18 cellular contexts compared by ENCODE assay signal in genomic region chr16:9126609-9127008, GRCh38. TPM values are rescaled to one million over a fixed set of nuclear protein-coding genes. Genes with fewer than 3 reads are reported as not detected.
DNase-seq lines count a peak whose midpoint lies in the region; ATAC-seq, FAIRE-seq and TF ChIP-seq lines count a peak whose summit lies in the region.
"Had no signal": no experiment of that assay in that cellular context is flagged by ENCODE, and none has a peak within 500 bp of the region (broad histone marks: within the 10 kb centered on the region; RNA-seq: fewer than 3 reads in every experiment).

No MANE protein-coding gene starts in this region.

- H3K4ac ChIP-seq in H9 (ENCODE audit: low read depth, low read length) = no peak overlapping the region

- H2BK5ac ChIP-seq in H9 (ENCODE audit: insufficient read length, low read length) = no peak overlapping the region

- intact Hi-C loops in CD4-positive, alpha-beta memory T cell (cut with micrococcal nuclease) = loop anchor here (5.0 kb wide), 1 partner anchor 34 kb away; the partner anchor contains the start of gene HAPSTR1

- no peak for ATAC-seq in A549
- ATAC-seq in activated CD8-positive, alpha-beta T cell treated with anti-CD3 and anti-CD28 coated beads, Interleukin-2, amount 10 ng/mL, durations not matched to agents 7 days and 5 days = no peak
- no peak for ATAC-seq in HG02678 (IDR thresholded peaks at IDR 0.05; ENCODE audit: unreplicated experiment)

- H3K9me3 ChIP-seq in A549 (no peaks in the 10 kb centered on the region), mesodermal cell (ENCODE audit: control insufficient read depth, low read length) (no peaks in the 10 kb centered on the region), H9 (ENCODE audit: control insufficient read depth, low read depth, low read length) (no peaks in the 10 kb centered on the region)
- H3K9me3 ChIP-seq in CD4-positive, alpha-beta memory T cell (ENCODE audit: control insufficient read depth in 1 of 2, low read length in 2 of 2) = no peaks in the 10 kb centered on the region
- H3K9me3 ChIP-seq: Peyer's patch had no signal

- no peak overlapping the region for H2BK120ac ChIP-seq in H9 (ENCODE audit: low read depth, low read length, poor library complexity, severe bottlenecking)

- H3K4me1 ChIP-seq in A549 (peaks cover 73% of the 10 kb centered on the region), mesodermal cell (ENCODE audit: control insufficient read depth, insufficient read depth, low read length, poor library complexity, severe bottlenecking) (peaks cover 29% of the 10 kb centered on the region), H9 (ENCODE audit: insufficient read depth, low read length) (peaks cover 4% of the 10 kb centered on the region; the same call in 1 of the 2 replicates)
- H3K4me1 ChIP-seq in CD4-positive, alpha-beta memory T cell (ENCODE audit: insufficient read depth, low read length) = peaks cover 40% of the 10 kb centered on the region
- H3K4me1 ChIP-seq: neural progenitor cell had no signal

- POLR2A ChIA-PET in A549 (lab: Yijun Ruan, JAX) = interaction anchor here (1.5 kb wide), 1 partner anchor 258 kb away, joined by 5 read pairs; the partner anchor contains the start of gene CARHSP1
- POLR2A ChIA-PET in CD4-positive, alpha-beta memory T cell (lab: Charles Lee; ENCODE audit: partially characterized antibody) = interaction anchor here (0.6 to 1.7 kb wide), 4 partner anchors 8 to 165 kb away, joined by 3 to 12 read pairs (median 3); partner anchors contain the start of gene HAPSTR1
- POLR2A ChIA-PET in activated CD8-positive, alpha-beta T cell treated with anti-CD3 and anti-CD28 coated beads, Interleukin-2, amount 10 ng/mL, durations not matched to agents 7 days and 5 days (lab: Charles Lee) = interaction anchor here (1.3 kb wide), 1 partner anchor 11 kb away, joined by 3 read pairs; no protein-coding TSS in a partner anchor

- H3K9me3 Mint-ChIP-seq in CD4-positive, alpha-beta memory T cell = peaks cover 0 to 1% (median 0%) of the 10 kb centered on the region in 8 donors
- no peaks in the 10 kb centered on the region for H3K9me3 Mint-ChIP-seq in activated CD8-positive, alpha-beta T cell treated with anti-CD3 and anti-CD28 coated beads, Interleukin-2, amount 10 ng/mL, durations not matched to agents 7 days and 5 days (ENCODE audit: insufficient read depth)
- no peaks in the 10 kb centered on the region for H3K9me3 Mint-ChIP-seq in H9
- H3K9me3 Mint-ChIP-seq: brain, GM23338, neural progenitor cell had no signal

- no peaks in the 10 kb centered on the region for H3K27me3 Mint-ChIP-seq in CD4-positive, alpha-beta memory T cell
- H3K27me3 Mint-ChIP-seq in activated CD8-positive, alpha-beta T cell treated with anti-CD3 and anti-CD28 coated beads, Interleukin-2, amount 10 ng/mL, durations not matched to agents 7 days and 5 days (ENCODE audit: low read depth) = no peaks in the 10 kb centered on the region
- H3K27me3 Mint-ChIP-seq in H9 (ENCODE audit: low read depth) = no peaks in the 10 kb centered on the region
- H3K27me3 Mint-ChIP-seq: brain had no signal

- H3K23me2 ChIP-seq in H9 (ENCODE audit: insufficient read length, low read depth, low read length, poor library complexity, severe bottlenecking) = no peaks in the 10 kb centered on the region

- WGBS in A549 (ENCODE audit: missing lambda C conversion rate) = 87% methylated on average over 2 of the region's 2 CpGs
- WGBS in mesodermal cell (ENCODE audit: insufficient coverage in 2 of 2), 2 experiments = 83 to 94% methylated on average over 2 of the region's 2 CpGs
- WGBS in H9 (ENCODE audit: extremely low coverage, insufficient read length, low lambda C conversion rate) = no CpG with 5 or more reads among the region's 2 CpGs

- CTCF ChIA-PET in A549 (lab: Yijun Ruan, JAX) = interaction anchor here (0.6 to 4.8 kb wide), 6 partner anchors 12 to 1622 kb away, joined by 3 to 24 read pairs (median 3); no protein-coding TSS in a partner anchor
- CTCF ChIA-PET in CD4-positive, alpha-beta memory T cell (lab: Charles Lee; ENCODE audit: partially characterized antibody) = interaction anchor here (1.6 to 2.0 kb wide), 3 partner anchors 10 to 117 kb away, joined by 3 to 6 read pairs (median 5); no protein-coding TSS in a partner anchor
- CTCF ChIA-PET in activated CD8-positive, alpha-beta T cell treated with anti-CD3 and anti-CD28 coated beads, Interleukin-2, amount 10 ng/mL, durations not matched to agents 7 days and 5 days (lab: Charles Lee) = interaction anchor here (1.1 to 1.9 kb wide), 4 partner anchors 10 to 24 kb away, joined by 3 to 10 read pairs (median 5); no protein-coding TSS in a partner anchor

- TF ChIP-seq EP300 in A549 (IDR thresholded peaks at IDR 0.05) = no peak

- no peak for FAIRE-seq in A549 (lab: Jason Lieb, UNC)
- FAIRE-seq: urothelium cell line had no signal

- H2BK12ac ChIP-seq in H9 (ENCODE audit: insufficient read length, low read depth, low read length) = no peak overlapping the region

- DNase-seq in A549 (ENCODE audit: low read depth in 1 of 2, low spot score in 1 of 2) (no peak), NCI-H1417 treated with DMSO at 0.1 percent for 48 hours (lab: John Stamatoyannopoulos, UW) (no peak), H9 (no peak), SIG-M5 treated with dmso at 0.1 percent for 504 hours (lab: John Stamatoyannopoulos, UW; ENCODE audit: unreplicated experiment) (no peak)
- no peak for DNase-seq in CD4-positive, alpha-beta memory T cell
- DNase-seq in activated CD8-positive, alpha-beta T cell treated with anti-CD3 and anti-CD28 coated beads, Interleukin-2, amount 10 ng/mL, durations not matched to agents 7 days and 5 days = no peak
- DNase-seq: AML-193; DMS79 treated with DMSO at 0.1 percent for 48 hours; NCI-H187; NCI-H524 treated with DMSO at 0.1 percent for 48 hours; Peyer's patch; stimulated activated naive CD4-positive, alpha-beta T cell treated with Interleukin-2 at 50 U/mL for 16 hours had no signal

- H3K27me3 ChIP-seq in CD4-positive, alpha-beta memory T cell (ENCODE audit: insufficient read depth, low read length) = no peaks in the 10 kb centered on the region
- H3K27me3 ChIP-seq in H9 (ENCODE audit: insufficient read depth, low read length) = no peaks in the 10 kb centered on the region
- H3K27me3 ChIP-seq: neural progenitor cell, Peyer's patch had no signal

- H3K4me3 ChIP-seq in A549 (no peak overlapping the region), mesodermal cell (ENCODE audit: extremely low read depth, insufficient read depth, low read length, poor library complexity, severe bottlenecking) (no peak overlapping the region)
- H3K4me3 ChIP-seq in CD4-positive, alpha-beta memory T cell (ENCODE audit: low read length in 2 of 2) = no peak overlapping the region
- H3K4me3 ChIP-seq: GM23338, neural progenitor cell, Peyer's patch had no signal

- H3K79me1 ChIP-seq in H9 (ENCODE audit: insufficient read depth, low read depth, low read length, poor library complexity, severe bottlenecking) = no peaks in the 10 kb centered on the region

- no peak overlapping the region for H4K8ac ChIP-seq in H9 (replicated peaks; ENCODE audit: insufficient read length, low read depth, low read length)

- H3K79me2 ChIP-seq in H9 (ENCODE audit: insufficient read depth, low read length) = no peaks in the 10 kb centered on the region

- H3K27ac ChIP-seq in A549 (peak overlapping the region; percentile 74 to 87), mesodermal cell (ENCODE audit: low read depth, low read length, severe bottlenecking) (peak overlapping the region; percentile 29), H9 (ENCODE audit: insufficient read length, low read depth, low read length) (no peak overlapping the region)
- H3K27ac ChIP-seq in CD4-positive, alpha-beta memory T cell (ENCODE audit: low read depth, low read length) = peak overlapping the region; percentile 10
- H3K27ac ChIP-seq: neural progenitor cell had no signal

- H4K91ac ChIP-seq in H9 (ENCODE audit: insufficient read length, low read depth, low read length) = no peak overlapping the region

- H3K36me3 Mint-ChIP-seq in CD4-positive, alpha-beta memory T cell = peaks cover 3 to 28% of the 10 kb centered on the region in 2 donors
- H3K36me3 Mint-ChIP-seq in activated CD8-positive, alpha-beta T cell treated with anti-CD3 and anti-CD28 coated beads, Interleukin-2, amount 10 ng/mL, durations not matched to agents 7 days and 5 days (ENCODE audit: low read depth) = peaks cover 24% of the 10 kb centered on the region
- H3K36me3 Mint-ChIP-seq in H9 (ENCODE audit: insufficient read depth in 1 of 3, low read depth in 3 of 3) = peaks cover 9 to 13% (median 11%) of the 10 kb centered on the region in 3 experiments; a peak in 6 of 7 replicates

- no peak overlapping the region for H2AK5ac ChIP-seq in H9 (ENCODE audit: insufficient read length, low read length)

- peak overlapping the region; percentile 37; the same call in 1 of the 3 replicates for H3K4me2 ChIP-seq in A549
- no peak overlapping the region for H3K4me2 ChIP-seq in H9 (ENCODE audit: insufficient read depth, insufficient read length, low read length)
- H3K4me2 ChIP-seq: GM23338, neural progenitor cell had no signal

- H4K20me1 ChIP-seq in H9 (ENCODE audit: control insufficient read depth, insufficient read depth, insufficient read length) = no peaks in the 10 kb centered on the region

- no peak overlapping the region for H3T11ph ChIP-seq in H9 (ENCODE audit: low read length)

- no peak overlapping the region for H3K56ac ChIP-seq in H9 (ENCODE audit: insufficient read length, low read depth, low read length)

- TF ChIP-seq POLR2A in A549 (IDR thresholded peaks at IDR 0.05; ENCODE audit: low read length) = no peak

- no peak overlapping the region for H4K5ac ChIP-seq in H9 (ENCODE audit: insufficient read length, low read depth, low read length)

- no peak overlapping the region for H3K9ac ChIP-seq in H9 (ENCODE audit: extremely low read depth, insufficient read length, low read length)
- H3K9ac ChIP-seq: neural progenitor cell had no signal

- H3K14ac ChIP-seq in H9 (ENCODE audit: insufficient read depth, low read length) = no peak overlapping the region

- H3K18ac ChIP-seq in H9 (ENCODE audit: insufficient read length, low read depth, low read length) = no peak overlapping the region

- peak overlapping the region; percentile 52 to 91 (median 79) for H3K27ac Mint-ChIP-seq in CD4-positive, alpha-beta memory T cell
- H3K27ac Mint-ChIP-seq in activated CD8-positive, alpha-beta T cell treated with anti-CD3 and anti-CD28 coated beads, Interleukin-2, amount 10 ng/mL, durations not matched to agents 7 days and 5 days = peak overlapping the region; percentile 48
- H3K27ac Mint-ChIP-seq in H9 = no peak overlapping the region
- H3K27ac Mint-ChIP-seq: GM23338 had no signal

- H3K23ac ChIP-seq in H9 (ENCODE audit: insufficient read length, low read depth, low read length) = no peak overlapping the region

- H3K4me3 Mint-ChIP-seq in CD4-positive, alpha-beta memory T cell = peak overlapping the region in 1 of 8 donors; percentile 69
- H3K4me3 Mint-ChIP-seq in activated CD8-positive, alpha-beta T cell treated with anti-CD3 and anti-CD28 coated beads, Interleukin-2, amount 10 ng/mL, durations not matched to agents 7 days and 5 days = no peak overlapping the region
- H3K4me3 Mint-ChIP-seq in H9 = no peak overlapping the region
- H3K4me3 Mint-ChIP-seq: brain, GM23338, neural progenitor cell had no signal

- no peak for TF ChIP-seq CTCF in A549 (IDR thresholded peaks at IDR 0.05)
- no peak for TF ChIP-seq CTCF in H9 (conservative IDR thresholded peaks at IDR 0.05)

- no peak for TF ChIP-seq RAD21 in A549 (conservative IDR thresholded peaks at IDR 0.05 in 1 of 2, IDR thresholded peaks at IDR 0.05 in 1 of 2)

- no peak overlapping the region for H2BK20ac ChIP-seq in H9 (ENCODE audit: low read depth, low read length, poor library complexity, severe bottlenecking)

- H3K4me1 Mint-ChIP-seq in CD4-positive, alpha-beta memory T cell = peaks cover 35 to 68% (median 50%) of the 10 kb centered on the region in 4 donors
- H3K4me1 Mint-ChIP-seq in activated CD8-positive, alpha-beta T cell treated with anti-CD3 and anti-CD28 coated beads, Interleukin-2, amount 10 ng/mL, durations not matched to agents 7 days and 5 days (ENCODE audit: low read depth) = peaks cover 71% of the 10 kb centered on the region
- peaks cover 23 to 26% of the 10 kb centered on the region in 2 experiments for H3K4me1 Mint-ChIP-seq in H9

- no peaks in the 10 kb centered on the region for H3K36me3 ChIP-seq in CD4-positive, alpha-beta memory T cell (ENCODE audit: insufficient read depth, low read length)
- peaks cover 37% of the 10 kb centered on the region for H3K36me3 ChIP-seq in mesodermal cell (ENCODE audit: control insufficient read depth, insufficient read depth, low read length)
- H3K36me3 ChIP-seq: neural progenitor cell, Peyer's patch had no signal

- no peak overlapping the region for H2BK15ac ChIP-seq in H9 (ENCODE audit: low read depth, low read length)

- H2AFZ ChIP-seq in H9 (ENCODE audit: low read length) = no peak overlapping the region
- H2AFZ ChIP-seq: GM23338, neural progenitor cell had no signal

RNA-seq across cellular contexts. Expression of gene HAPSTR1, which starts 35.2 kb away (rescaled TPM):
- 36.9 and 41.8 TPM in 2 replicates for polyA plus RNA-seq in A549 (2011; rRNA removed)
- polyA plus RNA-seq in A549 (2012; cell fraction: cytosol; rRNA removed) = 6.9 and 8.8 TPM in 2 replicates
- 5.1 and 9.1 TPM in 2 replicates for polyA plus RNA-seq in A549 (2012; cell fraction: nucleus; rRNA removed)
- polyA plus RNA-seq in A549 (2017; fragmentation: RNase III; extraction: RNeasy Plus Mini Kit Qiagen cat#74134 plus additional on column Dnase treatment) = 22.4 to 24.4 TPM (median 22.9 TPM) in 3 replicates
- polyA minus RNA-seq in A549 (2011; rRNA and poly(A)+ RNA removed) = 42.9 and 44.1 TPM in 2 replicates
- 10 to 100 TPM; 89.6 to 90.5 TPM for total RNA-seq in CD4-positive, alpha-beta memory T cell
- polyA plus RNA-seq in CD4-positive, alpha-beta memory T cell = 10 to 100 TPM in 1 of 2 donors, 1 to 10 TPM in 1; 7.2 to 21.1 TPM
- total RNA-seq in activated CD8-positive, alpha-beta T cell treated with anti-CD3 and anti-CD28 coated beads, Interleukin-2, amount 10 ng/mL, durations not matched to agents 7 days and 5 days = 10 to 100 TPM; 55.8 to 60.4 TPM
- 29.7 TPM for polyA plus RNA-seq in mesodermal cell (2013, experiment 1 of 2)
- polyA plus RNA-seq in mesodermal cell (2013, experiment 2 of 2) = 30.2 TPM
- total RNA-seq in H9 (2021) = 80.1 and 85.2 TPM in 2 replicates

Comparison
In these comparisons a context has a peak if more than half of its experiments do, and no peak if none do; other contexts are left out.
1. H3K27ac Mint-ChIP-seq: peak in CD4-positive, alpha-beta memory T cell (7 of 7) and activated CD8-positive, alpha-beta T cell treated with anti-CD3 and anti-CD28 coated beads, Interleukin-2, amount 10 ng/mL, durations not matched to agents 7 days and 5 days (single experiment); none in H9 (0 of 3).